8 cellular contexts compared by ENCODE assay signal in genomic region chr10:5873515-5873995, GRCh38.
DNase-seq lines count a peak whose midpoint lies in the region; ATAC-seq and TF ChIP-seq lines count a peak whose summit lies in the region.

No MANE protein-coding gene starts in this region.

- peak overlapping the region; percentile 26; the same call in 1 of the 2 replicates for H3K4me3 ChIP-seq in GM12864 (ENCODE audit: low read depth, low read length)
- no peak overlapping the region for H3K4me3 ChIP-seq in HAP-1
- no peak overlapping the region for H3K4me3 ChIP-seq in NB4 (ENCODE audit: low read depth, low read length)
- no peak overlapping the region for H3K4me3 ChIP-seq in astrocyte of the cerebellum (ENCODE audit: low read depth, low read length)

- DNase-seq in GM12864 (ENCODE audit: low read depth): no peak
- peak; percentile 78 to 81 for DNase-seq in HAP-1 (ENCODE audit: low spot score in 2 of 2)
- peak; percentile 68 for DNase-seq in NB4 (ENCODE audit: low read depth)
- peak; percentile 11 for DNase-seq in T-helper 22 cell (ENCODE audit: low read depth)
- DNase-seq in astrocyte of the cerebellum (ENCODE audit: low read depth): peak; percentile 71
- peak in 40 of 51 donors; percentile 6 to 84 (median 43) for DNase-seq in hypothalamus (lab: John Stamatoyannopoulos, UW)
- DNase-seq in stimulated activated CD4-positive, alpha-beta T cell treated with anti-CD3 and anti-CD28 coated beads, Interleukin-12 subunit alpha, Interleukin-12 subunit beta, amount 100 ng/mL, for 4 hours: peak; percentile 60

- H3K36me3 ChIP-seq in HAP-1 (replicated peaks): peaks cover 33% of the 10 kb centered on the region

- H3K4me1 ChIP-seq in HAP-1: no peaks in the 10 kb centered on the region

- no peaks in the 10 kb centered on the region for H3K9me3 ChIP-seq in HAP-1

- TF ChIP-seq CTCF in GM12864 (IDR thresholded peaks at IDR 0.05; ENCODE audit: low read depth, low read length, missing control alignments) (peak; percentile 62), NB4 (IDR thresholded peaks at IDR 0.05; ENCODE audit: low read depth, low read length) (peak; percentile 46), astrocyte of the cerebellum (IDR thresholded peaks at IDR 0.05; ENCODE audit: low read depth, low read length, missing control alignments) (peak; percentile 69)

- no peak for ATAC-seq in HG03280 (IDR thresholded peaks at IDR 0.05; ENCODE audit: unreplicated experiment)

- TF ChIP-seq POLR2A in NB4 (IDR thresholded peaks at IDR 0.05; ENCODE audit: extremely low read depth, insufficient read length): no peak

- H3K27me3 ChIP-seq in HAP-1 (ENCODE audit: low read depth): no peaks in the 10 kb centered on the region

- in situ Hi-C loops in HAP-1 (cut with MboI; ENCODE audit: low sequenced_read_pairs) (no loop called here), astrocyte of the cerebellum (cut with HindIII; ENCODE audit: low sequenced_read_pairs) (no loop called here)
